ENCODE assay signal across 9 cellular contexts in the genomic region with DNA sequence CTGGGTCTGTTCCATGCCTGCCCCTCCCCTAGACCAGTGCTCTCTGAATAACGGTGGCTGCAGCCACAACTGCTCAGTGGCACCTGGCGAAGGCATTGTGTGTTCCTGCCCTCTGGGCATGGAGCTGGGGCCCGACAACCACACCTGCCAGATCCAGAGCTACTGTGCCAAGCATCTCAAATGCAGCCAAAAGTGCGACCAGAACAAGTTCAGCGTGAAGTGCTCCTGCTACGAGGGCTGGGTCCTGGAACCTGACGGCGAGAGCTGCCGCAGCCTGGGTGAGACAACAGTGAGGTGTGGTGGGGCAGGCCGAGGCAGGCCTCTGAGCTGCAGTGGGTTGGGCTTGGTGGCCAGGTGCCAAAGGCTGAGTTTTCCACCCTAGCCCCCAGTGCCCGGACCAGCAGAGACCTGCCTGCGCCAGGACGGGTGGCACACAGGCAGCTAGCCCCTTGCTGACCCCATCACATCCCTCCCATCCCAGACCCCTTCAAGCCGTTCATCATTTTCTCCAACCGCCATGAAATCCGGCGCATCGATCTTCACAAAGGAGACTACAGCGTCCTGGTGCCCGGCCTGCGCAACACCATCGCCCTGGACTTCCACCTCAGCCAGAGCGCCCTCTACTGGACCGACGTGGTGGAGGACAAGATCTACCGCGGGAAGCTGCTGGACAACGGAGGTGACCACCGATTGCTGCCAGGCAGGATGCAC. TPM values are rescaled to one million over a fixed set of nuclear protein-coding genes. Genes with fewer than 3 reads are reported as not detected.
A peak's percentile ranks its signal among the peaks of the same experiment; 100 is the strongest.
DNase-seq lines count a peak whose midpoint lies in the region; ATAC-seq and TF ChIP-seq lines count a peak whose summit lies in the region.
"Had no signal": no experiment of that assay in that cellular context is flagged by ENCODE, and none has a peak within 500 bp of the region (broad histone marks: within the 10 kb centered on the region; RNA-seq: fewer than 3 reads in every experiment).

No MANE protein-coding gene starts in this region.

- no peak overlapping the region for H2BK15ac ChIP-seq in IMR-90 (ENCODE audit: low read depth, low read length)

- peaks cover 8 to 58% of the 10 kb centered on the region in 2 experiments for H3K79me1 ChIP-seq in IMR-90 (ENCODE audit: low read depth in 1 of 2, low read length in 2 of 2)

- no peak overlapping the region for H3K27ac ChIP-seq in IMR-90 (ENCODE audit: insufficient read depth, low read length)

- H3K27me3 ChIP-seq in IMR-90 (ENCODE audit: control insufficient read depth, insufficient read depth, low read length), result no peaks in the 10 kb centered on the region

- no peaks in the 10 kb centered on the region for H3K9me3 ChIP-seq in IMR-90 (ENCODE audit: control insufficient read depth, insufficient read depth, low read length)

- no peak overlapping the region for H2BK20ac ChIP-seq in IMR-90 (ENCODE audit: low read depth, low read length)

- intact Hi-C loops in IMR-90 (cut with micrococcal nuclease) (loop anchor here (2.0 kb wide), 2 partner anchors 51 to 107 kb away; no protein-coding TSS in a partner anchor), posterior cingulate gyrus (cut with DNase I) (no loop called here)

- H4K5ac ChIP-seq in IMR-90 (ENCODE audit: low read depth, low read length), result no peak overlapping the region

- dilution Hi-C loops in IMR-90 (cut with HindIII; ENCODE audit: low sequenced_read_pairs, unreplicated experiment), result no loop called here

- peak overlapping the region; percentile 64 for H2AFZ ChIP-seq in IMR-90 (replicated peaks; ENCODE audit: low read length, poor library complexity)

- H3K4me2 ChIP-seq in IMR-90 (ENCODE audit: low read depth, low read length), result no peak overlapping the region

- WGBS in IMR-90 (ENCODE audit: extremely low coverage in 2 of 2, insufficient read length in 1 of 2), 2 experiments, result 69% methylated on average over 12 of the region's 29 CpGs; no CpG with 5 or more reads in 1 of the 2 experiments

- H3K4me1 ChIP-seq in IMR-90 (ENCODE audit: control insufficient read depth, insufficient read depth, low read length), result peaks cover 8% of the 10 kb centered on the region

- POLR2A ChIA-PET in IMR-90 (lab: Charles Lee; ENCODE audit: unreplicated experiment), result no interaction called here

- TF ChIP-seq POLR2A in IMR-90 (IDR thresholded peaks at IDR 0.05; ENCODE audit: low read depth, low read length), result no peak

- H3K23ac ChIP-seq in IMR-90 (ENCODE audit: low read depth, low read length), result no peak overlapping the region

- no peak overlapping the region for H3K9ac ChIP-seq in IMR-90 (ENCODE audit: low read depth, low read length)

- H3K9me1 ChIP-seq in IMR-90 (ENCODE audit: insufficient read depth, low read length), result no peaks in the 10 kb centered on the region; the same call in 1 of the 2 replicates

- in situ Hi-C loops in IMR-90 (cut with MboI; ENCODE audit: low sequenced_read_pairs), result loop anchor here (5.0 kb wide), 2 partner anchors 53 to 108 kb away; no protein-coding TSS in a partner anchor

- H2BK120ac ChIP-seq in IMR-90 (ENCODE audit: low read depth, low read length), result no peak overlapping the region

- DNase-seq in CD1c-positive myeloid dendritic cell (ENCODE audit: extremely low spot score) (peak; percentile 76), IMR-90 (peak; percentile 71), OCI-M1 (lab: John Stamatoyannopoulos, UW) (peak; percentile 78), glomerular visceral epithelial cell (ENCODE audit: extremely low spot score) (peak; percentile 24), posterior cingulate gyrus (peak; percentile 62 to 96 (median 84)), NAMALWA (ENCODE audit: low spot score) (no peak)
- peak; percentile 43 for DNase-seq in activated naive CD4-positive, alpha-beta T cell treated with Interleukin-2 at 50 U/mL for 16 hours
- DNase-seq: naive B cell had no signal

- TF ChIP-seq RAD21 in IMR-90 (IDR thresholded peaks at IDR 0.05; ENCODE audit: low read length), result peak; percentile 71

- peak; percentile 55 for ATAC-seq in IMR-90 (ENCODE audit: low read depth)
- no peak for ATAC-seq in HG03139 (IDR thresholded peaks at IDR 0.05; ENCODE audit: unreplicated experiment)

- no peak overlapping the region for H3K4ac ChIP-seq in IMR-90 (ENCODE audit: low read depth, low read length)

- H3K4me3 ChIP-seq in IMR-90 (ENCODE audit: insufficient read depth, low read depth, low read length), result no peak overlapping the region

- CTCF ChIA-PET in IMR-90 (lab: Yijun Ruan, JAX), result interaction anchor here (0.6 to 1.8 kb wide), 7 partner anchors 8 to 106 kb away, joined by 3 to 12 read pairs (median 3); a partner anchor contains a TSS

- H3K56ac ChIP-seq in IMR-90 (ENCODE audit: extremely low read depth, insufficient read depth, low read length), result no peak overlapping the region

- no TSS peak for BruUV-seq in IMR-90 (replicated peaks; lab: Mats Ljungman, UMichigan)

- H2BK5ac ChIP-seq in IMR-90 (ENCODE audit: low read depth, low read length, poor library complexity, severe bottlenecking), result no peak overlapping the region

- H3K36me3 ChIP-seq in IMR-90 (ENCODE audit: control insufficient read depth, insufficient read depth, low read length), result peaks cover 89% of the 10 kb centered on the region

- H4K20me1 ChIP-seq in IMR-90 (ENCODE audit: insufficient read depth, low read length), result peaks cover 45% of the 10 kb centered on the region

- H3K14ac ChIP-seq in IMR-90 (replicated peaks; ENCODE audit: low read depth, low read length), result no peak overlapping the region

- H2AK9ac ChIP-seq in IMR-90 (replicated peaks; ENCODE audit: low read depth, low read length, poor library complexity), result peak overlapping the region; percentile 71

- no peak overlapping the region for H2AK5ac ChIP-seq in IMR-90 (ENCODE audit: low read depth, low read length)

- H4K91ac ChIP-seq in IMR-90 (ENCODE audit: insufficient read depth, low read depth, low read length), result no peak overlapping the region

- H4K8ac ChIP-seq in IMR-90 (ENCODE audit: low read depth in 2 of 2, low read length in 2 of 2), result no peak overlapping the region

- H3K18ac ChIP-seq in IMR-90 (ENCODE audit: low read depth, low read length), result no peak overlapping the region

- peak; percentile 66 for TF ChIP-seq CTCF in IMR-90 (conservative IDR thresholded peaks at IDR 0.05; ENCODE audit: low read depth, low read length)

TF ChIP-seq in IMR-90, 13 proteins besides CTCF, POLR2A, EP300 and RAD21:
- TF ChIP-seq MAFK (IDR thresholded peaks at IDR 0.05; ENCODE audit: low read depth, low read length) (no peak), CEBPB (IDR thresholded peaks at IDR 0.05; ENCODE audit: low read depth, low read length) (peak; percentile 79; the same call in 1 of the 2 replicates), SMC3 (IDR thresholded peaks at IDR 0.05; ENCODE audit: low read depth, low read length) (peak; percentile 61)

RNA-seq across cellular contexts. Expression of a gene that starts 28.2 kb away (rescaled TPM):
- total RNA-seq in IMR-90 (2012; rRNA removed), result not detected in 2 replicates
- polyA plus RNA-seq in IMR-90 (2012; rRNA removed), result not detected in 2 replicates
- polyA plus RNA-seq in IMR-90 (2012; cell fraction: cytosol; rRNA removed), result not detected in 2 replicates
- polyA plus RNA-seq in IMR-90 (2012; cell fraction: nucleus; rRNA removed; ENCODE audit: low replicate concordance), result not detected in 2 replicates

RNA-seq across cellular contexts. Expression of a gene that starts 41.0 kb away (rescaled TPM):
- total RNA-seq in IMR-90 (2012; rRNA removed), result 0.36 and 0.56 TPM in 2 replicates
- polyA plus RNA-seq in IMR-90 (2012; rRNA removed), result 3.3 and 3.8 TPM in 2 replicates
- 4.8 and 7.5 TPM in 2 replicates for polyA plus RNA-seq in IMR-90 (2012; cell fraction: cytosol; rRNA removed)
- polyA plus RNA-seq in IMR-90 (2012; cell fraction: nucleus; rRNA removed; ENCODE audit: low replicate concordance), result 3.3 and 5.8 TPM in 2 replicates

RNA-seq across cellular contexts. Expression of a gene that starts 47.3 kb away (rescaled TPM):
- total RNA-seq in IMR-90 (2012; rRNA removed), result 73.1 and 75.5 TPM in 2 replicates
- 142 and 155 TPM in 2 replicates for polyA plus RNA-seq in IMR-90 (2012; rRNA removed)
- 119 and 250 TPM in 2 replicates for polyA plus RNA-seq in IMR-90 (2012; cell fraction: cytosol; rRNA removed)
- polyA plus RNA-seq in IMR-90 (2012; cell fraction: nucleus; rRNA removed; ENCODE audit: low replicate concordance), result 252 and 565 TPM in 2 replicates

RNA-seq across cellular contexts. Expression of a gene that starts 53.9 kb away (rescaled TPM):
- total RNA-seq in IMR-90 (2012; rRNA removed), result 225 and 266 TPM in 2 replicates
- 302 and 364 TPM in 2 replicates for polyA plus RNA-seq in IMR-90 (2012; rRNA removed)
- polyA plus RNA-seq in IMR-90 (2012; cell fraction: cytosol; rRNA removed), result 201 and 323 TPM in 2 replicates
- 303 and 511 TPM in 2 replicates for polyA plus RNA-seq in IMR-90 (2012; cell fraction: nucleus; rRNA removed; ENCODE audit: low replicate concordance)
